26 cellular contexts compared by ENCODE assay signal in the genomic region with DNA sequence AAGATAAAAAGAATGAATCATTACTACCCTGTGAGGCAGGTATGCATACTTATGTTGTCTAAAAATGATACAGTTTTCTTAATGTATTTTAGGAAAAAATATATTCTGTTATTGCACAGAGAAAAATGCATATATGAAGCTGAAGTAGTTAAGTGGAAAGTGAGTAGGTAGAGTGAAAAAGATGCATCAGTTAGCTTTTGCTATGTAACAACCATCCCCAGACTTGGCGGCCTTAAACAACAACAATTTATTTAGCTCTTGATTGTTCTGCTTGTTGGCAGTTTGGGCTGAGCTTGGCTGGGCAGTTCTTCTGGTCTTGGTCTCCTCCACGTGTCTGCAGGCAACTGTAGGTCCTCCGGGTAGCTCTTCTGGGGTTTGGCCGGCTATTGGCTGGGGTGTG. TPM values are rescaled to one million over a fixed set of nuclear protein-coding genes. Genes with fewer than 3 reads are reported as not detected.
A peak's percentile ranks its signal among the peaks of the same experiment; 100 is the strongest.
DNase-seq lines count a peak whose midpoint lies in the region; ATAC-seq and TF ChIP-seq lines count a peak whose summit lies in the region.
"Had no signal": no experiment of that assay in that cellular context is flagged by ENCODE, and none has a peak within 500 bp of the region (broad histone marks: within the 10 kb centered on the region; RNA-seq: fewer than 3 reads in every experiment).

No MANE protein-coding gene starts in this region.

- H3K23ac ChIP-seq in H9 (ENCODE audit: insufficient read length, low read depth, low read length), result no peak overlapping the region

- H3K27me3 Mint-ChIP-seq in activated naive CD4-positive, alpha-beta T cell treated with anti-CD3 and anti-CD28 coated beads for 36 hours (ENCODE audit: low read depth), result no peaks in the 10 kb centered on the region
- H3K27me3 Mint-ChIP-seq in H9 (ENCODE audit: low read depth), result no peaks in the 10 kb centered on the region
- no peaks in the 10 kb centered on the region for H3K27me3 Mint-ChIP-seq in activated T-helper 1 cell treated with anti-CD3 and anti-CD28 coated beads, Interleukin-12 subunit alpha, Interleukin-12 subunit beta, Interleukin-2, Interleukin-4 antibody, amounts not matched to agents 30 ng/mL and 10 ng/mL and 1 ng/mL, durations not matched to agents 14 hours and 24 hours and 36 hours (ENCODE audit: insufficient read depth)
- H3K27me3 Mint-ChIP-seq: CD4-positive, alpha-beta memory T cell had no signal

- H3K9me3 ChIP-seq in H9 (ENCODE audit: control insufficient read depth, low read depth, low read length), result no peaks in the 10 kb centered on the region
- no peaks in the 10 kb centered on the region for H3K9me3 ChIP-seq in neutrophil
- H3K9me3 ChIP-seq: HAP-1 had no signal

- H3K79me1 ChIP-seq in H9 (ENCODE audit: insufficient read depth, low read depth, low read length, poor library complexity, severe bottlenecking), result no peaks in the 10 kb centered on the region

- no peak overlapping the region for H3K18ac ChIP-seq in H9 (ENCODE audit: insufficient read length, low read depth, low read length)

- no peak overlapping the region for H3K27ac ChIP-seq in H9 (ENCODE audit: insufficient read length, low read depth, low read length)
- peak overlapping the region; percentile 40 for H3K27ac ChIP-seq in neutrophil
- H3K27ac ChIP-seq: HL-60, SK-N-MC had no signal

- peaks cover 46% of the 10 kb centered on the region for H3K36me3 Mint-ChIP-seq in activated naive CD4-positive, alpha-beta T cell treated with anti-CD3 and anti-CD28 coated beads for 36 hours (ENCODE audit: low read depth)
- H3K36me3 Mint-ChIP-seq in H9 (ENCODE audit: insufficient read depth in 1 of 3, low read depth in 3 of 3), result peaks cover 59 to 87% (median 59%) of the 10 kb centered on the region in 3 experiments
- H3K36me3 Mint-ChIP-seq in activated T-helper 1 cell treated with anti-CD3 and anti-CD28 coated beads, Interleukin-12 subunit alpha, Interleukin-12 subunit beta, Interleukin-2, Interleukin-4 antibody, amounts not matched to agents 30 ng/mL and 10 ng/mL and 1 ng/mL, durations not matched to agents 14 hours and 24 hours and 36 hours (ENCODE audit: low read depth), result peaks cover 47% of the 10 kb centered on the region

- no peak overlapping the region for H2BK20ac ChIP-seq in H9 (ENCODE audit: low read depth, low read length, poor library complexity, severe bottlenecking)

- no peaks in the 10 kb centered on the region for H3K9me3 Mint-ChIP-seq in activated naive CD4-positive, alpha-beta T cell treated with anti-CD3 and anti-CD28 coated beads for 36 hours
- H3K9me3 Mint-ChIP-seq in H9, result no peaks in the 10 kb centered on the region; a peak in 2 of 5 replicates
- peaks cover 10% of the 10 kb centered on the region for H3K9me3 Mint-ChIP-seq in activated T-helper 1 cell treated with anti-CD3 and anti-CD28 coated beads, Interleukin-12 subunit alpha, Interleukin-12 subunit beta, Interleukin-2, Interleukin-4 antibody, amounts not matched to agents 30 ng/mL and 10 ng/mL and 1 ng/mL, durations not matched to agents 14 hours and 24 hours and 36 hours
- H3K9me3 Mint-ChIP-seq: GM23338 had no signal

- TF ChIP-seq CTCF in H9 (conservative IDR thresholded peaks at IDR 0.05) (no peak), neutrophil (IDR thresholded peaks at IDR 0.05) (no peak)

- no peak overlapping the region for H2BK5ac ChIP-seq in H9 (ENCODE audit: insufficient read length, low read length)

- H3K14ac ChIP-seq in H9 (ENCODE audit: insufficient read depth, low read length), result no peak overlapping the region

- no peak overlapping the region for H2AK5ac ChIP-seq in H9 (ENCODE audit: insufficient read length, low read length)

- H4K8ac ChIP-seq in H9 (replicated peaks; ENCODE audit: insufficient read length, low read depth, low read length), result no peak overlapping the region

- no peak overlapping the region for H3K4me3 ChIP-seq in neutrophil (ENCODE audit: low read depth in 1 of 2, low read length in 1 of 2)
- H3K4me3 ChIP-seq: GM12878, GM23338, HAP-1, SK-N-MC had no signal

- H3K4me3 Mint-ChIP-seq in activated naive CD4-positive, alpha-beta T cell treated with anti-CD3 and anti-CD28 coated beads for 36 hours, result no peak overlapping the region
- no peak overlapping the region for H3K4me3 Mint-ChIP-seq in H9
- H3K4me3 Mint-ChIP-seq in activated T-helper 1 cell treated with anti-CD3 and anti-CD28 coated beads, Interleukin-12 subunit alpha, Interleukin-12 subunit beta, Interleukin-2, Interleukin-4 antibody, amounts not matched to agents 30 ng/mL and 10 ng/mL and 1 ng/mL, durations not matched to agents 14 hours and 24 hours and 36 hours, result no peak overlapping the region
- H3K4me3 Mint-ChIP-seq: CD4-positive, alpha-beta memory T cell; GM23338 had no signal

- no peak overlapping the region for H3K4ac ChIP-seq in H9 (ENCODE audit: low read depth, low read length)

- no peaks in the 10 kb centered on the region for H3K4me1 ChIP-seq in H9 (ENCODE audit: insufficient read depth, low read length)
- peaks cover 0 to 5% of the 10 kb centered on the region in 2 experiments for H3K4me1 ChIP-seq in neutrophil (ENCODE audit: control insufficient read depth in 1 of 2, insufficient read depth in 1 of 2, low read depth in 1 of 2, low read length in 1 of 2)
- H3K4me1 ChIP-seq: HAP-1 had no signal

- peaks cover 6% of the 10 kb centered on the region for H3K4me1 Mint-ChIP-seq in activated naive CD4-positive, alpha-beta T cell treated with anti-CD3 and anti-CD28 coated beads for 36 hours (ENCODE audit: low read depth)
- H3K4me1 Mint-ChIP-seq in H9, result peaks cover 0 to 3% of the 10 kb centered on the region in 2 experiments; a peak in 1 of 4 replicates
- no peaks in the 10 kb centered on the region for H3K4me1 Mint-ChIP-seq in activated T-helper 1 cell treated with anti-CD3 and anti-CD28 coated beads, Interleukin-12 subunit alpha, Interleukin-12 subunit beta, Interleukin-2, Interleukin-4 antibody, amounts not matched to agents 30 ng/mL and 10 ng/mL and 1 ng/mL, durations not matched to agents 14 hours and 24 hours and 36 hours (ENCODE audit: low read depth)
- H3K4me1 Mint-ChIP-seq: GM23338 had no signal

- no peak overlapping the region for H3K9ac ChIP-seq in H9 (ENCODE audit: extremely low read depth, insufficient read length, low read length)

- H3K79me2 ChIP-seq in H9 (ENCODE audit: insufficient read depth, low read length), result no peaks in the 10 kb centered on the region; the same call in 1 of the 2 replicates

- H3K4me2 ChIP-seq in H9 (ENCODE audit: insufficient read depth, insufficient read length, low read length), result no peak overlapping the region
- H3K4me2 ChIP-seq: GM23338 had no signal

- H3K27me3 ChIP-seq in H9 (ENCODE audit: insufficient read depth, low read length) (no peaks in the 10 kb centered on the region), neutrophil (no peaks in the 10 kb centered on the region)

- DNase-seq in activated naive CD4-positive, alpha-beta T cell treated with anti-CD3 and anti-CD28 coated beads for 36 hours, result no peak
- DNase-seq in activated naive CD4-positive, alpha-beta T cell treated with anti-CD3 and anti-CD28 coated beads, Interleukin-2, amount 50 U/mL, for 16 hours, result no peak
- DNase-seq in H9, result no peak
- DNase-seq in activated T-helper 1 cell treated with anti-CD3 and anti-CD28 coated beads, Interleukin-12 subunit alpha, Interleukin-12 subunit beta, Interleukin-2, Interleukin-4 antibody, amounts not matched to agents 30 ng/mL and 10 ng/mL and 1 ng/mL, durations not matched to agents 14 hours and 24 hours and 36 hours (ENCODE audit: low spot score), result no peak
- no peak for DNase-seq in HPDE6-E6E7 (ENCODE audit: extremely low spot score)
- DNase-seq in NCI-H1930 (lab: John Stamatoyannopoulos, UW), result no peak
- DNase-seq: C1 segment of cervical spinal cord; CD4-positive, alpha-beta memory T cell; COR-L47; KBM-7; MV-4-11; NCI-H1105; NCI-H1436 treated with DMSO at 0.1 percent for 48 hours; NCI-H187 treated with DMSO at 0.1 percent for 48 hours; NCI-H2107; NCI-H446; NCI-H524 treated with DMSO at 0.1 percent for 48 hours; NCI-H774; SIG-M5 had no signal

- H2BK12ac ChIP-seq in H9 (ENCODE audit: insufficient read length, low read depth, low read length), result no peak overlapping the region

- no peak overlapping the region for H2BK120ac ChIP-seq in H9 (ENCODE audit: low read depth, low read length, poor library complexity, severe bottlenecking)

- no peak for ATAC-seq in HG03095 (IDR thresholded peaks at IDR 0.05; ENCODE audit: unreplicated experiment)
- ATAC-seq: GM12878, GM23338 had no signal

- H4K91ac ChIP-seq in H9 (ENCODE audit: insufficient read length, low read depth, low read length), result no peak overlapping the region

- peak overlapping the region; percentile 57 for H3K27ac Mint-ChIP-seq in activated naive CD4-positive, alpha-beta T cell treated with anti-CD3 and anti-CD28 coated beads for 36 hours
- H3K27ac Mint-ChIP-seq in H9, result peak overlapping the region in 2 of 3 experiments; percentile 64 to 83; a peak in 2 of 7 replicates
- H3K27ac Mint-ChIP-seq in activated T-helper 1 cell treated with anti-CD3 and anti-CD28 coated beads, Interleukin-12 subunit alpha, Interleukin-12 subunit beta, Interleukin-2, Interleukin-4 antibody, amounts not matched to agents 30 ng/mL and 10 ng/mL and 1 ng/mL, durations not matched to agents 14 hours and 24 hours and 36 hours, result peak overlapping the region; percentile 40
- H3K27ac Mint-ChIP-seq: GM23338 had no signal

- peaks cover 100% of the 10 kb centered on the region for H3K36me3 ChIP-seq in neutrophil

- no peak overlapping the region for H3T11ph ChIP-seq in H9 (ENCODE audit: low read length)

- H3K56ac ChIP-seq in H9 (ENCODE audit: insufficient read length, low read depth, low read length), result no peak overlapping the region

- no CpG with 5 or more reads among the region's 4 CpGs for WGBS in H9 (ENCODE audit: extremely low coverage, insufficient read length, low lambda C conversion rate)

- CTCF ChIA-PET in activated naive CD4-positive, alpha-beta T cell treated with anti-CD3 and anti-CD28 coated beads for 36 hours (lab: Charles Lee), result no interaction called here

- no peak overlapping the region for H2BK15ac ChIP-seq in H9 (ENCODE audit: low read depth, low read length)

- H3K23me2 ChIP-seq in H9 (ENCODE audit: insufficient read length, low read depth, low read length, poor library complexity, severe bottlenecking), result no peaks in the 10 kb centered on the region

- intact Hi-C loops in activated naive CD4-positive, alpha-beta T cell treated with anti-CD3 and anti-CD28 coated beads for 36 hours (cut with micrococcal nuclease), result no loop called here
- intact Hi-C loops in activated T-helper 1 cell treated with anti-CD3 and anti-CD28 coated beads, Interleukin-12 subunit alpha, Interleukin-12 subunit beta, Interleukin-2, Interleukin-4 antibody, amounts not matched to agents 30 ng/mL and 10 ng/mL and 1 ng/mL, durations not matched to agents 14 hours and 24 hours and 36 hours (cut with micrococcal nuclease), result no loop called here

- H4K20me1 ChIP-seq in H9 (ENCODE audit: control insufficient read depth, insufficient read depth, insufficient read length), result no peaks in the 10 kb centered on the region

- no peak overlapping the region for H4K5ac ChIP-seq in H9 (ENCODE audit: insufficient read length, low read depth, low read length)

- no peak overlapping the region for H2AFZ ChIP-seq in H9 (ENCODE audit: low read length)
- H2AFZ ChIP-seq: GM23338 had no signal

RNA-seq across cellular contexts. Expression of a gene that starts 45.7 kb away (rescaled TPM):
- 10 to 100 TPM; 32.2 to 36.9 TPM for total RNA-seq in activated naive CD4-positive, alpha-beta T cell treated with anti-CD3 and anti-CD28 coated beads for 36 hours
- 70.8 and 72.6 TPM in 2 replicates for total RNA-seq in H9 (2021)
- 45.4 and 51.2 TPM in 2 replicates for total RNA-seq in activated T-helper 1 cell treated with anti-CD3 and anti-CD28 coated beads, Interleukin-12 subunit alpha, Interleukin-12 subunit beta, Interleukin-2, Interleukin-4 antibody, amounts not matched to agents 30 ng/mL and 10 ng/mL and 1 ng/mL, durations not matched to agents 14 hours and 24 hours and 36 hours
